ENCODE assay signal across 18 cellular contexts in genomic region chr7:104963378-104963990, GRCh38. TPM values are rescaled to one million over a fixed set of nuclear protein-coding genes. Genes with fewer than 3 reads are reported as not detected.
A peak's percentile ranks its signal among the peaks of the same experiment; 100 is the strongest.
DNase-seq lines count a peak whose midpoint lies in the region; ATAC-seq and TF ChIP-seq lines count a peak whose summit lies in the region.
"Had no signal": no experiment of that assay in that cellular context is flagged by ENCODE, and none has a peak within 500 bp of the region (broad histone marks: within the 10 kb centered on the region; RNA-seq: fewer than 3 reads in every experiment).

No MANE protein-coding gene starts in this region.

- H3K27ac ChIP-seq in Panc1 (ENCODE audit: low read length) = no peak overlapping the region
- peak overlapping the region; percentile 47 to 75 (median 66) for H3K27ac ChIP-seq in esophagus muscularis mucosa (replicated peaks in 1 of 4)
- H3K27ac ChIP-seq in skin epidermis = peak overlapping the region in 20 of 21 experiments; percentile 4 to 82 (median 62)
- H3K27ac ChIP-seq: GM23248 had no signal

- no peaks in the 10 kb centered on the region for H3K27me3 Mint-ChIP-seq in activated CD4-positive, alpha-beta T cell treated with anti-CD3 and anti-CD28 coated beads, Interleukin-2, amount 10 ng/mL, durations not matched to agents 24 days and 14 days
- H3K27me3 Mint-ChIP-seq in activated CD4-positive, alpha-beta T cell treated with anti-CD3 and anti-CD28 coated beads, Interleukin-2, amount 10 ng/mL, durations not matched to agents 7 days and 5 days = no peaks in the 10 kb centered on the region
- H3K27me3 Mint-ChIP-seq: activated CD4-positive, alpha-beta memory T cell treated with anti-CD3 and anti-CD28 coated beads for 36 hours had no signal

- CTCF ChIA-PET in activated CD4-positive, alpha-beta T cell treated with anti-CD3 and anti-CD28 coated beads, Interleukin-2, amount 10 ng/mL, durations not matched to agents 7 days and 5 days (lab: Charles Lee) = interaction anchor here (0.6 to 1.7 kb wide), 4 partner anchors 17 to 582 kb away, joined by 3 to 6 read pairs (median 4); no protein-coding TSS in a partner anchor
- CTCF ChIA-PET in Panc1 (lab: Charles Lee) = no interaction called here

- no peaks in the 10 kb centered on the region for H3K27me3 ChIP-seq in Panc1 (ENCODE audit: control insufficient read depth, insufficient read depth, low read length)
- H3K27me3 ChIP-seq in esophagus muscularis mucosa = no peaks in the 10 kb centered on the region
- no peaks in the 10 kb centered on the region for H3K27me3 ChIP-seq in H7 (ENCODE audit: control insufficient read depth, insufficient read depth, low read length)

- H3K36me3 Mint-ChIP-seq in activated CD4-positive, alpha-beta T cell treated with anti-CD3 and anti-CD28 coated beads, Interleukin-2, amount 10 ng/mL, durations not matched to agents 24 days and 14 days (ENCODE audit: low read depth) = peaks cover 72% of the 10 kb centered on the region
- H3K36me3 Mint-ChIP-seq in activated CD4-positive, alpha-beta T cell treated with anti-CD3 and anti-CD28 coated beads, Interleukin-2, amount 10 ng/mL, durations not matched to agents 7 days and 5 days (ENCODE audit: low read depth) = peaks cover 29% of the 10 kb centered on the region

- H3K4me1 ChIP-seq in Panc1 (ENCODE audit: control insufficient read depth, insufficient read depth, low read length) = no peaks in the 10 kb centered on the region
- peaks cover 22 to 74% (median 69%) of the 10 kb centered on the region in 4 donors for H3K4me1 ChIP-seq in esophagus muscularis mucosa

- no peak overlapping the region for H3K4me3 Mint-ChIP-seq in activated CD4-positive, alpha-beta T cell treated with anti-CD3 and anti-CD28 coated beads, Interleukin-2, amount 10 ng/mL, durations not matched to agents 24 days and 14 days
- no peak overlapping the region for H3K4me3 Mint-ChIP-seq in activated CD4-positive, alpha-beta T cell treated with anti-CD3 and anti-CD28 coated beads, Interleukin-2, amount 10 ng/mL, durations not matched to agents 7 days and 5 days
- H3K4me3 Mint-ChIP-seq: activated CD4-positive, alpha-beta memory T cell treated with anti-CD3 and anti-CD28 coated beads for 36 hours; nephron progenitor cell had no signal

- H3K36me3 ChIP-seq in Panc1 (ENCODE audit: control insufficient read depth, insufficient read depth, low read length) (no peaks in the 10 kb centered on the region), esophagus muscularis mucosa (no peaks in the 10 kb centered on the region), H7 (replicated peaks; ENCODE audit: control insufficient read depth, insufficient read depth, low read length) (no peaks in the 10 kb centered on the region)

- no peak for TF ChIP-seq EP300 in esophagus muscularis mucosa (IDR thresholded peaks at IDR 0.05)

- TF ChIP-seq POLR2A in esophagus muscularis mucosa (IDR thresholded peaks at IDR 0.05; ENCODE audit: low read depth) = no peak

- POLR2A ChIA-PET in activated CD4-positive, alpha-beta T cell treated with anti-CD3 and anti-CD28 coated beads, Interleukin-2, amount 10 ng/mL, durations not matched to agents 7 days and 5 days (lab: Charles Lee) = interaction anchor here (1.7 kb wide), 1 partner anchor 23 kb away, joined by 7 read pairs; no protein-coding TSS in a partner anchor
- POLR2A ChIA-PET in Panc1 (lab: Charles Lee) = no interaction called here

- ATAC-seq in Panc1 = peak; percentile 25; the same call in 1 of the 2 replicates
- no peak for ATAC-seq in HG03571 (IDR thresholded peaks at IDR 0.05; ENCODE audit: unreplicated experiment)

- peak overlapping the region; percentile 59 for H3K27ac Mint-ChIP-seq in activated CD4-positive, alpha-beta T cell treated with anti-CD3 and anti-CD28 coated beads, Interleukin-2, amount 10 ng/mL, durations not matched to agents 24 days and 14 days
- no peak overlapping the region for H3K27ac Mint-ChIP-seq in activated CD4-positive, alpha-beta T cell treated with anti-CD3 and anti-CD28 coated beads, Interleukin-2, amount 10 ng/mL, durations not matched to agents 7 days and 5 days
- H3K27ac Mint-ChIP-seq: nephron progenitor cell had no signal

- in situ Hi-C loops in Panc1 (cut with HindIII; ENCODE audit: low pct_unique_long_range_greater_than_20kb, low sequenced_read_pairs) = no loop called here
- in situ Hi-C loops in GM13977 (cut with MboI; ENCODE audit: low pct_unique_long_range_greater_than_20kb, low sequenced_read_pairs, unreplicated experiment) = no loop called here

- intact Hi-C loops in activated CD4-positive, alpha-beta T cell treated with anti-CD3 and anti-CD28 coated beads, Interleukin-2, amount 10 ng/mL, durations not matched to agents 24 days and 14 days (cut with micrococcal nuclease) = no loop called here
- intact Hi-C loops in Panc1 (cut with micrococcal nuclease; ENCODE audit: unreplicated experiment) = no loop called here
- intact Hi-C loops in esophagus muscularis mucosa (cut with DNase I) = no loop called here

- no peaks in the 10 kb centered on the region for H3K9me3 ChIP-seq in Panc1 (ENCODE audit: control insufficient read depth, insufficient read depth, low read depth, low read length)
- H3K9me3 ChIP-seq in esophagus muscularis mucosa = no peaks in the 10 kb centered on the region

- peaks cover 39% of the 10 kb centered on the region for H3K4me1 Mint-ChIP-seq in activated CD4-positive, alpha-beta T cell treated with anti-CD3 and anti-CD28 coated beads, Interleukin-2, amount 10 ng/mL, durations not matched to agents 24 days and 14 days
- peaks cover 24% of the 10 kb centered on the region for H3K4me1 Mint-ChIP-seq in activated CD4-positive, alpha-beta T cell treated with anti-CD3 and anti-CD28 coated beads, Interleukin-2, amount 10 ng/mL, durations not matched to agents 7 days and 5 days

- 61% methylated on average over 2 of the region's 2 CpGs for WGBS in esophagus muscularis mucosa

- TF ChIP-seq CTCF in Panc1 (IDR thresholded peaks at IDR 0.05) (no peak), esophagus muscularis mucosa (IDR thresholded peaks at IDR 0.05) (no peak), GM13977 (IDR thresholded peaks at IDR 0.05; ENCODE audit: extremely low read depth, insufficient read depth, missing control alignments) (no peak)

- no peak for DNase-seq in activated CD4-positive, alpha-beta T cell treated with anti-CD3 and anti-CD28 coated beads, Interleukin-2, amount 10 ng/mL, durations not matched to agents 24 days and 14 days
- no peak for DNase-seq in activated CD4-positive, alpha-beta T cell treated with anti-CD3 and anti-CD28 coated beads, Interleukin-2, amount 10 ng/mL, durations not matched to agents 7 days and 5 days
- no peak for DNase-seq in Panc1 (ENCODE audit: low read depth, low spot score)
- no peak for DNase-seq in esophagus muscularis mucosa (ENCODE audit: extremely low spot score)
- DNase-seq in GM13977 (ENCODE audit: low spot score) = no peak
- no peak for DNase-seq in H7
- DNase-seq: 8988T; activated naive CD4-positive, alpha-beta T cell treated with Interleukin-2 at 50 U/mL for 16 hours; GF-D8; NCI-H1436 treated with DMSO at 0.1 percent for 48 hours; NCI-H510A; nephron progenitor cell; stimulated activated naive CD8-positive, alpha-beta T cell treated with anti-CD3 and anti-CD28 coated beads, Interleukin-15, Interleukin-2, amounts not matched to agents 100 U/mL and 50 U/mL, for 24 hours; T-helper 9 cell had no signal

- peaks cover 3% of the 10 kb centered on the region for H3K9me3 Mint-ChIP-seq in activated CD4-positive, alpha-beta T cell treated with anti-CD3 and anti-CD28 coated beads, Interleukin-2, amount 10 ng/mL, durations not matched to agents 24 days and 14 days
- peaks cover 17% of the 10 kb centered on the region for H3K9me3 Mint-ChIP-seq in activated CD4-positive, alpha-beta T cell treated with anti-CD3 and anti-CD28 coated beads, Interleukin-2, amount 10 ng/mL, durations not matched to agents 7 days and 5 days
- H3K9me3 Mint-ChIP-seq: activated CD4-positive, alpha-beta memory T cell treated with anti-CD3 and anti-CD28 coated beads for 36 hours had no signal

- H3K4me3 ChIP-seq in Panc1 (ENCODE audit: low read depth in 2 of 2, low read length in 2 of 2) = no peak overlapping the region
- no peak overlapping the region for H3K4me3 ChIP-seq in esophagus muscularis mucosa
- H3K4me3 ChIP-seq in skin epidermis = no peak overlapping the region
- H3K4me3 ChIP-seq in H7 (ENCODE audit: insufficient read depth, low read depth, low read length) = no peak overlapping the region
- H3K4me3 ChIP-seq: GM23248 had no signal

- BruUV-seq in Panc1 (replicated peaks; lab: Mats Ljungman, UMichigan) = no TSS peak

RNA-seq across cellular contexts. Expression of gene KMT2E, which starts 50.5 kb away (rescaled TPM):
- 104 and 106 TPM in 2 replicates for total RNA-seq in activated CD4-positive, alpha-beta T cell treated with anti-CD3 and anti-CD28 coated beads, Interleukin-2, amount 10 ng/mL, durations not matched to agents 24 days and 14 days
- 10 to 100 TPM; 97.4 to 98.5 TPM for total RNA-seq in activated CD4-positive, alpha-beta T cell treated with anti-CD3 and anti-CD28 coated beads, Interleukin-2, amount 10 ng/mL, durations not matched to agents 7 days and 5 days
- total RNA-seq in Panc1 (2021; ENCODE audit: unreplicated experiment) (51.4 TPM), esophagus muscularis mucosa (100 to 1,000 TPM in 2 of 4 donors, 10 to 100 TPM in 2; 77.0 to 109 (median 94.0) TPM)
- polyA plus RNA-seq in Panc1 (2012; ENCODE audit: insufficient read length) = 20.9 TPM
- total RNA-seq in H7 (2014; rRNA removed; shearing (Covaris generic)) = 19.7 and 36.8 TPM in 2 replicates
